Comparison of ENCODE assay signal across 17 cellular contexts in genomic region chr4:48604041-48604440, GRCh38.
DNase-seq lines count a peak whose midpoint lies in the region; ATAC-seq and TF ChIP-seq lines count a peak whose summit lies in the region.
"Had no signal": no experiment of that assay in that cellular context is flagged by ENCODE, and none has a peak within 500 bp of the region (broad histone marks: within the 10 kb centered on the region; RNA-seq: fewer than 3 reads in every experiment).

No MANE protein-coding gene starts in this region.

- WGBS in body of pancreas, 2 donors = 94 to 95% methylated on average over 1 of the region's 1 CpG
- 67% methylated on average over 1 of the region's 1 CpG for WGBS in right lobe of liver (ENCODE audit: insufficient coverage, low coverage, low lambda C conversion rate, missing lambda C conversion rate)

- POLR2A ChIA-PET in CD8-positive, alpha-beta T cell (lab: Charles Lee) = no interaction called here

- H3K4me1 ChIP-seq in CD8-positive, alpha-beta T cell (ENCODE audit: insufficient read depth, low read length) = no peaks in the 10 kb centered on the region
- peaks cover 29% of the 10 kb centered on the region for H3K4me1 ChIP-seq in body of pancreas
- peaks cover 0 to 22% (median 10%) of the 10 kb centered on the region in 4 donors for H3K4me1 ChIP-seq in right lobe of liver

- no peaks in the 10 kb centered on the region for H3K27me3 Mint-ChIP-seq in CD8-positive, alpha-beta T cell (ENCODE audit: low read depth)
- H3K27me3 Mint-ChIP-seq: CD4-positive, alpha-beta memory T cell had no signal

- TF ChIP-seq POLR2A in body of pancreas (IDR thresholded peaks at IDR 0.05) (no peak), right lobe of liver (IDR thresholded peaks at IDR 0.05) (no peak)

- TF ChIP-seq CTCF in 22Rv1 (IDR thresholded peaks at IDR 0.05) = no peak
- TF ChIP-seq CTCF in CD8-positive, alpha-beta T cell (IDR thresholded peaks at IDR 0.05) = no peak
- TF ChIP-seq CTCF in body of pancreas (IDR thresholded peaks at IDR 0.05) = no peak
- no peak for TF ChIP-seq CTCF in right lobe of liver (IDR thresholded peaks at IDR 0.05)

- no peaks in the 10 kb centered on the region for H3K27me3 ChIP-seq in CD8-positive, alpha-beta T cell (ENCODE audit: insufficient read depth, low read length)
- H3K27me3 ChIP-seq in body of pancreas (no peaks in the 10 kb centered on the region), right lobe of liver (no peaks in the 10 kb centered on the region), H7 (ENCODE audit: control insufficient read depth, insufficient read depth, low read length) (no peaks in the 10 kb centered on the region)

- H3K9me3 ChIP-seq in CD8-positive, alpha-beta T cell (ENCODE audit: low read length) = no peaks in the 10 kb centered on the region
- H3K9me3 ChIP-seq in body of pancreas (peaks cover 0 to 5% (median 0%) of the 10 kb centered on the region in 3 donors), right lobe of liver (no peaks in the 10 kb centered on the region)
- H3K9me3 ChIP-seq: SK-N-SH had no signal

- peaks cover 60% of the 10 kb centered on the region for H3K36me3 Mint-ChIP-seq in CD8-positive, alpha-beta T cell

- H3K36me3 ChIP-seq in CD8-positive, alpha-beta T cell (ENCODE audit: insufficient read depth, low read length) = peaks cover 6% of the 10 kb centered on the region
- no peaks in the 10 kb centered on the region for H3K36me3 ChIP-seq in body of pancreas (replicated peaks in 1 of 2; ENCODE audit: insufficient read depth in 1 of 2, low read depth in 2 of 2)
- no peaks in the 10 kb centered on the region for H3K36me3 ChIP-seq in right lobe of liver
- no peaks in the 10 kb centered on the region; the same call in 1 of the 2 replicates for H3K36me3 ChIP-seq in H7 (replicated peaks; ENCODE audit: control insufficient read depth, insufficient read depth, low read length)

- CTCF ChIA-PET in CD8-positive, alpha-beta T cell (lab: Charles Lee) = no interaction called here

- H3K4me1 Mint-ChIP-seq in CD8-positive, alpha-beta T cell (ENCODE audit: low read depth) = no peaks in the 10 kb centered on the region

- ATAC-seq in CD8-positive, alpha-beta T cell = no peak
- ATAC-seq in body of pancreas (no peak), right lobe of liver (peak; percentile 30 to 59 (median 47)), HG03432 (IDR thresholded peaks at IDR 0.05; ENCODE audit: unreplicated experiment) (no peak), GM18909 (IDR thresholded peaks at IDR 0.05; ENCODE audit: poor library complexity, unreplicated experiment) (no peak)

- H3K27ac ChIP-seq in 22Rv1 = peak overlapping the region; percentile 87
- no peak overlapping the region for H3K27ac ChIP-seq in CD8-positive, alpha-beta T cell (ENCODE audit: low read depth, low read length)
- peak overlapping the region in 3 of 4 donors; percentile 1 to 70 (median 33) for H3K27ac ChIP-seq in body of pancreas
- peak overlapping the region in 1 of 3 donors; percentile 44 for H3K27ac ChIP-seq in right lobe of liver

- no peak for DNase-seq in CD8-positive, alpha-beta T cell
- DNase-seq in body of pancreas (no peak), right lobe of liver (no peak), H7 (no peak)
- no peak for DNase-seq in activated CD8-positive, alpha-beta memory T cell treated with anti-CD3 and anti-CD28 coated beads, Interleukin-2, amount 50 U/mL, for 48 hours
- DNase-seq: CD4-positive, alpha-beta memory T cell; GOT3; NCI-H1048; NCI-H1436 treated with DMSO at 0.1 percent for 48 hours; NCI-H2029 treated with DMSO at 0.1 percent for 48 hours; NCI-H510A; NCI-H82; SHP77; SK-N-SH had no signal

- no peak overlapping the region for H3K4me3 Mint-ChIP-seq in CD8-positive, alpha-beta T cell
- H3K4me3 Mint-ChIP-seq: CD4-positive, alpha-beta memory T cell had no signal

- intact Hi-C loops in CD8-positive, alpha-beta T cell (cut with DNase I, micrococcal nuclease) = loop anchor here in 1 of 2 experiments (10.0 kb wide), 1 partner anchor 231 kb away; the partner anchor contains the start of gene OCIAD1
- intact Hi-C loops in body of pancreas (cut with DNase I) (no loop called here), right lobe of liver (cut with DNase I) (no loop called here)

- no peak overlapping the region for H3K4me3 ChIP-seq in CD8-positive, alpha-beta T cell (ENCODE audit: low read depth, low read length)
- H3K4me3 ChIP-seq in body of pancreas (no peak overlapping the region), right lobe of liver (no peak overlapping the region), H7 (ENCODE audit: insufficient read depth, low read depth, low read length) (no peak overlapping the region)

- no peaks in the 10 kb centered on the region for H3K9me3 Mint-ChIP-seq in CD8-positive, alpha-beta T cell
- H3K9me3 Mint-ChIP-seq: CD4-positive, alpha-beta memory T cell had no signal

- peak overlapping the region; percentile 1 for H3K27ac Mint-ChIP-seq in CD8-positive, alpha-beta T cell

Comparison
In these comparisons a context has a peak if more than half of its experiments do, and no peak if none do; other contexts are left out.
1. ATAC-seq: peak in right lobe of liver (4 of 4); none in CD8-positive, alpha-beta T cell (single experiment), body of pancreas (single experiment), HG03432 (single experiment) and GM18909 (single experiment).